Comparison of ENCODE assay signal across 7 cellular contexts in the genomic region with DNA sequence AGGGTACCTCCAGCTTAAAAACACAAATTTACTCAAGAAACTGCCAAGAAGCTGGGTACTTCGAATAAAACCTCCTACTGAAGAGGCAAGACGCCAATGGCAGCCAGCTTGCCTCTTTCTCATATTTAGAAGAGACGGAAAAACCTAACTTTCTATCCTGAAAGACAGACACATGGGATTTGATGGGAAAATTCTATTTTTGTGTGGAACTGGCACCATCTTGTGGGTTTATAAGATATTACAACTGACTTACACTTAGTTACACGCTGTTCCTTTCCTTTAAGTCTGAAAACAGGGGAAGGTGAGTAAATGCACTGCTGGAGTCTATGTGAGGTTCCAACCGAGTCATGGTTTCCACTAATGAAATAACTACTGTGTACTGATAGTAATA. TPM values are rescaled to one million over a fixed set of nuclear protein-coding genes. Genes with fewer than 3 reads are reported as not detected.
A peak's percentile ranks its signal among the peaks of the same experiment; 100 is the strongest.
DNase-seq lines count a peak whose midpoint lies in the region; ATAC-seq and TF ChIP-seq lines count a peak whose summit lies in the region.

No MANE protein-coding gene starts in this region.

- TF ChIP-seq CTCF in GM12873 (IDR thresholded peaks at IDR 0.05; ENCODE audit: insufficient read depth, low read depth, low read length, missing control alignments) (peak; percentile 36), dorsolateral prefrontal cortex (IDR thresholded peaks at IDR 0.05 in 54 of 56, conservative IDR thresholded peaks at IDR 0.05 in 2 of 56; ENCODE audit: low read depth in 1 of 56, partially characterized antibody in 56 of 56) (peak; percentile 22 to 84 (median 66))

- H3K4me1 Mint-ChIP-seq in activated naive CD8-positive, alpha-beta T cell treated with anti-CD3 and anti-CD28 coated beads, Interleukin-2, amount 50 U/mL, for 24 hours = no peaks in the 10 kb centered on the region

- H3K4me3 Mint-ChIP-seq in activated naive CD8-positive, alpha-beta T cell treated with anti-CD3 and anti-CD28 coated beads, Interleukin-2, amount 50 U/mL, for 24 hours = no peak overlapping the region

- H3K4me3 ChIP-seq in dorsolateral prefrontal cortex = no peak overlapping the region

- peaks cover 38% of the 10 kb centered on the region for H3K36me3 Mint-ChIP-seq in activated naive CD8-positive, alpha-beta T cell treated with anti-CD3 and anti-CD28 coated beads, Interleukin-2, amount 50 U/mL, for 24 hours (ENCODE audit: low read depth)

- ATAC-seq in activated naive CD8-positive, alpha-beta T cell treated with anti-CD3 and anti-CD28 coated beads, Interleukin-2, amount 50 U/mL, for 24 hours = no peak

- DNase-seq in NCI-H69 (lab: John Stamatoyannopoulos, UW) (peak; percentile 3), dorsolateral prefrontal cortex (no peak), midbrain (lab: John Stamatoyannopoulos, UW) (peak; percentile 59), T1000 (lab: John Stamatoyannopoulos, UW) (no peak)
- no peak for DNase-seq in activated naive CD8-positive, alpha-beta T cell treated with anti-CD3 and anti-CD28 coated beads, Interleukin-2, amount 50 U/mL, for 24 hours
- no peak for DNase-seq in NK-92 treated with Interleukin-12 subunit alpha and Interleukin-12 subunit beta, amount 100 ng/mL, for 24 hours (lab: John Stamatoyannopoulos, UW)

- H3K27ac ChIP-seq in dorsolateral prefrontal cortex = peak overlapping the region in 1 of 59 donors; percentile 44

- intact Hi-C loops in dorsolateral prefrontal cortex (cut with DNase I) = loop anchor here (2.0 to 10.0 kb wide), 2 partner anchors 1108 to 1112 kb away; no protein-coding TSS in a partner anchor

- no peak overlapping the region for H3K27ac Mint-ChIP-seq in activated naive CD8-positive, alpha-beta T cell treated with anti-CD3 and anti-CD28 coated beads, Interleukin-2, amount 50 U/mL, for 24 hours

- H3K27me3 Mint-ChIP-seq in activated naive CD8-positive, alpha-beta T cell treated with anti-CD3 and anti-CD28 coated beads, Interleukin-2, amount 50 U/mL, for 24 hours = no peaks in the 10 kb centered on the region

- H3K9me3 Mint-ChIP-seq in activated naive CD8-positive, alpha-beta T cell treated with anti-CD3 and anti-CD28 coated beads, Interleukin-2, amount 50 U/mL, for 24 hours = no peaks in the 10 kb centered on the region

- no peaks in the 10 kb centered on the region for H3K27me3 ChIP-seq in dorsolateral prefrontal cortex

RNA-seq across cellular contexts. Expression of gene ZNF18, which starts 10.3 kb away (rescaled TPM):
- 10 to 100 TPM in 67 of 120 experiments, 1 to 10 TPM in 53; 5.9 to 18.7 (median 10.1) TPM for total RNA-seq in dorsolateral prefrontal cortex

RNA-seq across cellular contexts. Expression of gene MAP2K4, which starts 33.7 kb away (rescaled TPM):
- 100 to 1,000 TPM in 111 of 120 experiments, 10 to 100 TPM in 9; 73.7 to 171 (median 137) TPM for total RNA-seq in dorsolateral prefrontal cortex

Comparison
In these comparisons a context has a peak if more than half of its experiments do, and no peak if none do; other contexts are left out.
1. DNase-seq: peak in NCI-H69 (single experiment) and midbrain (single experiment); none in dorsolateral prefrontal cortex (0 of 10), activated naive CD8-positive, alpha-beta T cell treated with anti-CD3 and anti-CD28 coated beads, Interleukin-2, amount 50 U/mL, for 24 hours (single experiment), NK-92 treated with Interleukin-12 subunit alpha and Interleukin-12 subunit beta, amount 100 ng/mL, for 24 hours (single experiment) and T1000 (single experiment).